ENCODE assay signal across 12 cellular contexts in genomic region chr6:43878823-43879495, GRCh38.
DNase-seq lines count a peak whose midpoint lies in the region; TF ChIP-seq lines count a peak whose summit lies in the region.
"Had no signal": no experiment of that assay in that cellular context is flagged by ENCODE, and none has a peak within 500 bp of the region (broad histone marks: within the 10 kb centered on the region; RNA-seq: fewer than 3 reads in every experiment).

No MANE protein-coding gene starts in this region.

- no peaks in the 10 kb centered on the region for H3K36me3 Mint-ChIP-seq in endothelial cell (ENCODE audit: low read depth, unreplicated experiment)

- no peaks in the 10 kb centered on the region for H3K27me3 ChIP-seq in layer of hippocampus (ENCODE audit: control insufficient read depth, insufficient read depth, low read length)

- no peak overlapping the region for H3K4me3 Mint-ChIP-seq in endothelial cell (ENCODE audit: unreplicated experiment)

- peaks cover 1% of the 10 kb centered on the region for H3K27me3 Mint-ChIP-seq in endothelial cell (ENCODE audit: unreplicated experiment)

- peak; percentile 24 for DNase-seq in NCI-H345 (lab: John Stamatoyannopoulos, UW)
- DNase-seq in NCI-H345 treated with DMSO at 0.1 percent for 48 hours (lab: John Stamatoyannopoulos, UW; ENCODE audit: unreplicated experiment) = no peak
- DNase-seq in anterior cingulate cortex (lab: John Stamatoyannopoulos, UW) = peak in 54 of 58 donors; percentile 18 to 80 (median 52)
- DNase-seq in superior temporal gyrus (ENCODE audit: extremely low spot score) = peak; percentile 69
- DNase-seq in T-helper 9 cell = no peak
- DNase-seq in stimulated activated CD4-positive, alpha-beta T cell treated with anti-CD3 and anti-CD28 coated beads, Interleukin-2, amount 100 ng/mL, for 48 hours = no peak
- no peak for DNase-seq in endothelial cell (ENCODE audit: low spot score)
- DNase-seq: islet precursor cell; NCI-H2029 treated with DMSO at 0.1 percent for 48 hours; stimulated activated CD4-positive, alpha-beta T cell treated with anti-CD3 and anti-CD28 coated beads, Interleukin-4, amount 100 ng/mL, for 1 hour; WERI-Rb-1 had no signal

- H3K27ac ChIP-seq in layer of hippocampus (ENCODE audit: low read depth, low read length) = peak overlapping the region; percentile 8
- H3K27ac ChIP-seq: WERI-Rb-1 had no signal

- no peaks in the 10 kb centered on the region for H3K9me3 Mint-ChIP-seq in endothelial cell (ENCODE audit: unreplicated experiment)

- H3K4me1 Mint-ChIP-seq in endothelial cell (ENCODE audit: unreplicated experiment) = no peaks in the 10 kb centered on the region

- no peak overlapping the region for H3K27ac Mint-ChIP-seq in endothelial cell (ENCODE audit: unreplicated experiment)

- no peak for TF ChIP-seq CTCF in endothelial cell (IDR thresholded peaks at IDR 0.05; ENCODE audit: unreplicated experiment)

Comparison
In these comparisons a context has a peak if more than half of its experiments do, and no peak if none do; other contexts are left out.
1. DNase-seq: peak in NCI-H345 (single experiment), anterior cingulate cortex (54 of 58) and superior temporal gyrus (single experiment); none in NCI-H345 treated with DMSO at 0.1 percent for 48 hours (single experiment), T-helper 9 cell (single experiment), stimulated activated CD4-positive, alpha-beta T cell treated with anti-CD3 and anti-CD28 coated beads, Interleukin-2, amount 100 ng/mL, for 48 hours (0 of 2) and endothelial cell (single experiment).